Comparison of ENCODE assay signal across 1 cellular context in the genomic region with DNA sequence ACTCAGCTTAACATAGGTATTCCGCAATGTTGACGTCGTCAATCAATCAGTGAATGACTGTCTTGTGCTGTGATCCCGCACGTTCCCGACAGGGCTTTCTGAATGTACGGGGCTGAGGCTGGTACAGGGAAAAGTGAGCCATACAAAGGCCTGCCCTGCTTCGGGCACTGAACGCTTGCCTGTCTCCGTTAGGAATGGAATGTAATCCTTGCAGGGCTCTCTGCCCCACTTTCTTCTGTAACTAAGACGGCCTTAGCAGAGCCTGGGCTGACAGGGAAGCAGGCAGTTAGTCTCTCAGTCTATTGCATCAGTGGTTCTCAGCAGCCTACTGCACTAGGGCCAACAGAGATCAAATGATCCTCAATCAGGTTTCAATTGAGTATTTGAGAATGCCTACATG.
TF ChIP-seq lines count a peak whose summit lies in the region.

No MANE protein-coding gene starts in this region.

TF ChIP-seq in GM23338, 12 proteins besides CTCF, POLR2A, EP300 and RAD21 (continued from another document):
- TF ChIP-seq, protein P1, sequence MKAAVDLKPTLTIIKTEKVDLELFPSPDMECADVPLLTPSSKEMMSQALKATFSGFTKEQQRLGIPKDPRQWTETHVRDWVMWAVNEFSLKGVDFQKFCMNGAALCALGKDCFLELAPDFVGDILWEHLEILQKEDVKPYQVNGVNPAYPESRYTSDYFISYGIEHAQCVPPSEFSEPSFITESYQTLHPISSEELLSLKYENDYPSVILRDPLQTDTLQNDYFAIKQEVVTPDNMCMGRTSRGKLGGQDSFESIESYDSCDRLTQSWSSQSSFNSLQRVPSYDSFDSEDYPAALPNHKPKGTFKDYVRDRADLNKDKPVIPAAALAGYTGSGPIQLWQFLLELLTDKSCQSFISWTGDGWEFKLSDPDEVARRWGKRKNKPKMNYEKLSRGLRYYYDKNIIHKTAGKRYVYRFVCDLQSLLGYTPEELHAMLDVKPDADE (IDR thresholded peaks at IDR 0.05): no peak
- TF ChIP-seq JUNB (IDR thresholded peaks at IDR 0.05; ENCODE audit: unreplicated experiment) (no peak), POLR2AphosphoS5 (IDR thresholded peaks at IDR 0.05; ENCODE audit: low read depth) (no peak), NANOG (IDR thresholded peaks at IDR 0.05; ENCODE audit: borderline replicate concordance) (no peak)
- TF ChIP-seq, protein P2, sequence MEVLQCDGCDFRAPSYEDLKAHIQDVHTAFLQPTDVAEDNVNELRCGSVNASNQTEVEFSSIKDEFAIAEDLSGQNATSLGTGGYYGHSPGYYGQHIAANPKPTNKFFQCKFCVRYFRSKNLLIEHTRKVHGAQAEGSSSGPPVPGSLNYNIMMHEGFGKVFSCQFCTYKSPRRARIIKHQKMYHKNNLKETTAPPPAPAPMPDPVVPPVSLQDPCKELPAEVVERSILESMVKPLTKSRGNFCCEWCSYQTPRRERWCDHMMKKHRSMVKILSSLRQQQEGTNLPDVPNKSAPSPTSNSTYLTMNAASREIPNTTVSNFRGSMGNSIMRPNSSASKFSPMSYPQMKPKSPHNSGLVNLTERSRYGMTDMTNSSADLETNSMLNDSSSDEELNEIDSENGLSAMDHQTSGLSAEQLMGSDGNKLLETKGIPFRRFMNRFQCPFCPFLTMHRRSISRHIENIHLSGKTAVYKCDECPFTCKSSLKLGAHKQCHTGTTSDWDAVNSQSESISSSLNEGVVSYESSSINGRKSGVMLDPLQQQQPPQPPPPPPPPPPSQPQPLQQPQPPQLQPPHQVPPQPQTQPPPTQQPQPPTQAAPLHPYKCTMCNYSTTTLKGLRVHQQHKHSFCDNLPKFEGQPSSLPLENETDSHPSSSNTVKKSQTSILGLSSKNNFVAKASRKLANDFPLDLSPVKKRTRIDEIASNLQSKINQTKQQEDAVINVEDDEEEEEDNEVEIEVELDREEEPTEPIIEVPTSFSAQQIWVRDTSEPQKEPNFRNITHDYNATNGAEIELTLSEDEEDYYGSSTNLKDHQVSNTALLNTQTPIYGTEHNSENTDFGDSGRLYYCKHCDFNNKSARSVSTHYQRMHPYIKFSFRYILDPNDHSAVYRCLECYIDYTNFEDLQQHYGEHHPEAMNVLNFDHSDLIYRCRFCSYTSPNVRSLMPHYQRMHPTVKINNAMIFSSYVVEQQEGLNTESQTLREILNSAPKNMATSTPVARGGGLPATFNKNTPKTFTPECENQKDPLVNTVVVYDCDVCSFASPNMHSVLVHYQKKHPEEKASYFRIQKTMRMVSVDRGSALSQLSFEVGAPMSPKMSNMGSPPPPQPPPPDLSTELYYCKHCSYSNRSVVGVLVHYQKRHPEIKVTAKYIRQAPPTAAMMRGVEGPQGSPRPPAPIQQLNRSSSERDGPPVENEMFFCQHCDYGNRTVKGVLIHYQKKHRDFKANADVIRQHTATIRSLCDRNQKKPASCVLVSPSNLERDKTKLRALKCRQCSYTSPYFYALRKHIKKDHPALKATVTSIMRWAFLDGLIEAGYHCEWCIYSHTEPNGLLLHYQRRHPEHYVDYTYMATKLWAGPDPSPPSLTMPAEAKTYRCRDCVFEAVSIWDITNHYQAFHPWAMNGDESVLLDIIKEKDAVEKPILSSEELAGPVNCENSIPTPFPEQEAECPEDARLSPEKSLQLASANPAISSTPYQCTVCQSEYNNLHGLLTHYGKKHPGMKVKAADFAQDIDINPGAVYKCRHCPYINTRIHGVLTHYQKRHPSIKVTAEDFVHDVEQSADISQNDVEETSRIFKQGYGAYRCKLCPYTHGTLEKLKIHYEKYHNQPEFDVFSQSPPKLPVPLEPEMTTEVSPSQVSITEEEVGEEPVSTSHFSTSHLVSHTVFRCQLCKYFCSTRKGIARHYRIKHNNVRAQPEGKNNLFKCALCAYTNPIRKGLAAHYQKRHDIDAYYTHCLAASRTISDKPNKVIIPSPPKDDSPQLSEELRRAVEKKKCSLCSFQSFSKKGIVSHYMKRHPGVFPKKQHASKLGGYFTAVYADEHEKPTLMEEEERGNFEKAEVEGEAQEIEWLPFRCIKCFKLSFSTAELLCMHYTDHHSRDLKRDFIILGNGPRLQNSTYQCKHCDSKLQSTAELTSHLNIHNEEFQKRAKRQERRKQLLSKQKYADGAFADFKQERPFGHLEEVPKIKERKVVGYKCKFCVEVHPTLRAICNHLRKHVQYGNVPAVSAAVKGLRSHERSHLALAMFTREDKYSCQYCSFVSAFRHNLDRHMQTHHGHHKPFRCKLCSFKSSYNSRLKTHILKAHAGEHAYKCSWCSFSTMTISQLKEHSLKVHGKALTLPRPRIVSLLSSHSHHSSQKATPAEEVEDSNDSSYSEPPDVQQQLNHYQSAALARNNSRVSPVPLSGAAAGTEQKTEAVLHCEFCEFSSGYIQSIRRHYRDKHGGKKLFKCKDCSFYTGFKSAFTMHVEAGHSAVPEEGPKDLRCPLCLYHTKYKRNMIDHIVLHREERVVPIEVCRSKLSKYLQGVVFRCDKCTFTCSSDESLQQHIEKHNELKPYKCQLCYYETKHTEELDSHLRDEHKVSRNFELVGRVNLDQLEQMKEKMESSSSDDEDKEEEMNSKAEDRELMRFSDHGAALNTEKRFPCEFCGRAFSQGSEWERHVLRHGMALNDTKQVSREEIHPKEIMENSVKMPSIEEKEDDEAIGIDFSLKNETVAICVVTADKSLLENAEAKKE (CRISPR knock-in tag; IDR thresholded peaks at IDR 0.05): no peak
TF ChIP-seq in GM23338: peak in this region for 0.
